Comparison of ENCODE assay signal across 1 cellular context in genomic region chr6:170584181-170584953, GRCh38.
TF ChIP-seq lines count a peak whose summit lies in the region.

Gene PDCD2, minus strand, starts transcription at chr6:170584637. Its CDS starts 56 bp downstream, at chr6:170584581.

TF ChIP-seq in HEK293, 187 proteins besides CTCF, POLR2A, EP300 and RAD21 (continued from another document and continues in another):
- no peak for TF ChIP-seq ZNF398 (tag by site-specific recombination; IDR thresholded peaks at IDR 0.05)
- 0 out of 2 replicates have a peak, but pooled peaks have one; percentile 36 for TF ChIP-seq ZBTB44 (tag by site-specific recombination; IDR thresholded peaks at IDR 0.05)
- no peak for TF ChIP-seq HOXD13 (CRISPR knock-in tag; IDR thresholded peaks at IDR 0.05; ENCODE audit: borderline replicate concordance)
- TF ChIP-seq ZFP69B (tag by site-specific recombination; IDR thresholded peaks at IDR 0.05): no peak
- no peak for TF ChIP-seq SCRT2 (tag by site-specific recombination; IDR thresholded peaks at IDR 0.05)
- TF ChIP-seq MEIS1 (CRISPR knock-in tag; IDR thresholded peaks at IDR 0.05; ENCODE audit: borderline replicate concordance): no peak
- TF ChIP-seq ZNF426 (tag by site-specific recombination; IDR thresholded peaks at IDR 0.05): no peak
- TF ChIP-seq ZNF121 (tag by site-specific recombination; IDR thresholded peaks at IDR 0.05): no peak
- TF ChIP-seq ZNF19 (tag by site-specific recombination; IDR thresholded peaks at IDR 0.05; ENCODE audit: low read depth): no peak
- TF ChIP-seq ZSCAN16 (tag by site-specific recombination; IDR thresholded peaks at IDR 0.05): no peak
- TF ChIP-seq ZNF24 (tag by site-specific recombination; IDR thresholded peaks at IDR 0.05): no peak
- peak; percentile 10; the same call in 1 of the 2 replicates for TF ChIP-seq ZNF600 (tag by site-specific recombination; IDR thresholded peaks at IDR 0.05)
- TF ChIP-seq ZNF560 (tag by site-specific recombination; IDR thresholded peaks at IDR 0.05; ENCODE audit: borderline replicate concordance): no peak
- no peak; the same call in 1 of the 2 replicates for TF ChIP-seq ZBTB17 (tag by site-specific recombination; IDR thresholded peaks at IDR 0.05)
- TF ChIP-seq ZNF280C (tag by site-specific recombination; IDR thresholded peaks at IDR 0.05): no peak
- TF ChIP-seq GLI4 (tag by site-specific recombination; IDR thresholded peaks at IDR 0.05): no peak
- no peak for TF ChIP-seq ZNF362 (tag by site-specific recombination; IDR thresholded peaks at IDR 0.05)
- no peak for TF ChIP-seq ZNF473 (tag by site-specific recombination; IDR thresholded peaks at IDR 0.05)
- TF ChIP-seq ZNF701 (tag by site-specific recombination; IDR thresholded peaks at IDR 0.05): no peak
- no peak for TF ChIP-seq ZNF510 (tag by site-specific recombination; IDR thresholded peaks at IDR 0.05; ENCODE audit: insufficient replicate concordance)
- no peak for TF ChIP-seq ZNF302 (tag by site-specific recombination; IDR thresholded peaks at IDR 0.05; ENCODE audit: low read depth)
- TF ChIP-seq ZNF132 (tag by site-specific recombination; IDR thresholded peaks at IDR 0.05; ENCODE audit: borderline replicate concordance): no peak
- TF ChIP-seq ZNF2 (tag by site-specific recombination; IDR thresholded peaks at IDR 0.05): no peak
- TF ChIP-seq ZNF311 (tag by site-specific recombination; IDR thresholded peaks at IDR 0.05; ENCODE audit: borderline replicate concordance): no peak
- TF ChIP-seq EGR2 (tag by site-specific recombination; IDR thresholded peaks at IDR 0.05; ENCODE audit: low read depth): no peak; the same call in 1 of the 2 replicates
- TF ChIP-seq GLIS2 (tag by site-specific recombination; IDR thresholded peaks at IDR 0.05): peak; percentile 41; the same call in 1 of the 2 replicates
- TF ChIP-seq ZNF707 (tag by site-specific recombination; IDR thresholded peaks at IDR 0.05): no peak
- no peak for TF ChIP-seq ZNF791 (tag by site-specific recombination; IDR thresholded peaks at IDR 0.05)
- no peak; the same call in 1 of the 2 replicates for TF ChIP-seq ZNF449 (tag by site-specific recombination; IDR thresholded peaks at IDR 0.05)
- peak; percentile 95 for TF ChIP-seq SP2 (tag by site-specific recombination; IDR thresholded peaks at IDR 0.05)
- no peak for TF ChIP-seq ZNF266 (tag by site-specific recombination; IDR thresholded peaks at IDR 0.05; ENCODE audit: low read depth)
- TF ChIP-seq ZNF518A (tag by site-specific recombination; conservative IDR thresholded peaks at IDR 0.05; ENCODE audit: low read depth): peak; percentile 81
- peak; percentile 60 for TF ChIP-seq ZIC2 (tag by site-specific recombination; IDR thresholded peaks at IDR 0.05)
- no peak for TF ChIP-seq GLI2 (tag by site-specific recombination; IDR thresholded peaks at IDR 0.05; ENCODE audit: borderline replicate concordance, low read depth)
- TF ChIP-seq ATF2 (tag by site-specific recombination; IDR thresholded peaks at IDR 0.05; ENCODE audit: low read depth): no peak
- TF ChIP-seq ZSCAN23 (tag by site-specific recombination; IDR thresholded peaks at IDR 0.05): no peak
- no peak; the same call in 1 of the 2 replicates for TF ChIP-seq ZNF513 (tag by site-specific recombination; IDR thresholded peaks at IDR 0.05)
- TF ChIP-seq ZNF639 (tag by site-specific recombination; IDR thresholded peaks at IDR 0.05): no peak
- TF ChIP-seq ZNF785 (tag by site-specific recombination; IDR thresholded peaks at IDR 0.05): no peak
- TF ChIP-seq ZNF692 (tag by site-specific recombination; IDR thresholded peaks at IDR 0.05): no peak
- peak; percentile 52 for TF ChIP-seq GLIS1 (tag by site-specific recombination; IDR thresholded peaks at IDR 0.05)
- TF ChIP-seq ZBTB8A (tag by site-specific recombination; IDR thresholded peaks at IDR 0.05): peak; percentile 99
